ENCODE assay signal across 8 cellular contexts in the genomic region with DNA sequence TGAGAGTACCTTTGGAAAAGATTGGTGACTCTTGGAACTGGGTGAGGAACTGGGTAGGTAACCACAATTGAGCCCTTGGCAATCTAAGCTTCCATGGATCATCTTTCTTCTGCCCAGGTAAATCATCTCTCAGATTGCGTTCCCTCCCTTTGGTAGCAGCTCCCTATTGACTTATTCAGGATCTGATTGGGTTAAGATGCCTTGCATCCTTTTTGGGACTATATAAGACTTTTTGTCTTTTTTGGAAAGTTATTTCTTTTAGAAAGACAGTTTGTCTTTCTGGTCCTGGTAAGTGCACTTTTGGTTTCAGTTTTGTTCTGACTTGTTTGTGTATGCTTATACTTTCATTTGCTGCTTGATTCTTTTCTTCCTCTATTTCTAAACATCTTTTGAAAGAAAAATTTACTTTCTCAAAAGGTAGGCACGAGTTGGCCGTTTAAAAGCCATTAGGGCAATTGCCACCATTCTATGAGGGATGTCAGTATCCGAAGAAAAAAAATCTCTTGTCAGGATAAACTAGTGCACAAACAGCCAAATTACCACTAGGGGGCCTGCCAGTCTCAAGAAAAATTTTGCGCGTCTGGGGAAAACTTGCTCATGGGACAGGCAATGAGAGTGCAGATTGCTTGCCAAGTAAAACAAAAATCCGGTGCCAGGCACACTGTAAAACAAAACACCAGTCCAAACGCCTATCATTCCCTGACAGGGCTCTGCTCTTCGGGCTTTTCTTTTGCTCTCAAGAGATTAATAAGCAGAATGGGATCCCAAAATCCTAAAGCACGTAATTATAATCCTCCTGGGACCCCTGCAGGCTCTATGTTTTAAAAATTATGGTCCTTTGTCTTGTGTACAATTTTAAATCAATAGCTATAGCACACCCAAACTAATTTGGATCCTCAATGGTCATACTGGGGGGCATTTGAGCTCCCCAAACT. TPM values are rescaled to one million over a fixed set of nuclear protein-coding genes. Genes with fewer than 3 reads are reported as not detected.
DNase-seq lines count a peak whose midpoint lies in the region; ATAC-seq and TF ChIP-seq lines count a peak whose summit lies in the region.

No MANE protein-coding gene starts in this region.

- H3K27me3 ChIP-seq in adipocyte (replicated peaks; ENCODE audit: control insufficient read depth, insufficient read depth, low read length): no peaks in the 10 kb centered on the region
- H3K27me3 ChIP-seq in heart right ventricle: peaks cover 0 to 31% (median 6%) of the 10 kb centered on the region in 7 donors
- H3K27me3 ChIP-seq in rectal smooth muscle tissue (ENCODE audit: control insufficient read depth, insufficient read depth, low read length): no peaks in the 10 kb centered on the region
- H3K27me3 ChIP-seq in uterus: no peaks in the 10 kb centered on the region

- H3K4me1 ChIP-seq in adipocyte (ENCODE audit: control insufficient read depth, insufficient read depth, low read length): peaks cover 30% of the 10 kb centered on the region
- peaks cover 0 to 12% (median 8%) of the 10 kb centered on the region in 9 donors for H3K4me1 ChIP-seq in heart right ventricle
- H3K4me1 ChIP-seq in rectal smooth muscle tissue (ENCODE audit: control insufficient read depth, insufficient read depth, low read length): peaks cover 6% of the 10 kb centered on the region
- H3K4me1 ChIP-seq in uterus: no peaks in the 10 kb centered on the region

- intact Hi-C loops in heart right ventricle (cut with DNase I): loop anchor here in 9 of 10 donors (1.0 to 10.0 kb wide), 8 partner anchors 342 to 890 kb away; a partner anchor contains a TSS
- intact Hi-C loops in uterus (cut with DNase I; ENCODE audit: low total_unique reads): no loop called here

- peak overlapping the region in 2 of 10 donors; percentile 5 to 73 for H3K27ac ChIP-seq in heart right ventricle
- H3K27ac ChIP-seq in rectal smooth muscle tissue (ENCODE audit: low read depth, low read length): no peak overlapping the region
- H3K27ac ChIP-seq in uterus: no peak overlapping the region

- peak; percentile 64 for DNase-seq in GM04503 (ENCODE audit: low read depth)
- DNase-seq in NCI-H128 (lab: John Stamatoyannopoulos, UW; ENCODE audit: unreplicated experiment): peak; percentile 39
- peak; percentile 48 to 82 for DNase-seq in SW 1271 (lab: John Stamatoyannopoulos, UW)
- peak; percentile 98 for DNase-seq in adipocyte (ENCODE audit: low read depth)
- DNase-seq in heart right ventricle: peak; percentile 29 to 83
- peak; percentile 63 to 79 for DNase-seq in uterus

- 14 to 17% methylated on average over 10 of the region's 10 CpGs for WGBS in heart right ventricle, 2 donors

- H3K9ac ChIP-seq in adipocyte (ENCODE audit: low read length): peak overlapping the region; percentile 79
- no peak overlapping the region for H3K9ac ChIP-seq in rectal smooth muscle tissue (ENCODE audit: low read length)

- H3K9me3 ChIP-seq in adipocyte (ENCODE audit: control insufficient read depth, low read length) (no peaks in the 10 kb centered on the region), heart right ventricle (peaks cover 0 to 8% (median 0%) of the 10 kb centered on the region in 11 donors), uterus (no peaks in the 10 kb centered on the region)

- ATAC-seq in HG02571 (IDR thresholded peaks at IDR 0.05; ENCODE audit: unreplicated experiment) (peak; percentile 73), heart right ventricle (peak; percentile 51 to 93 (median 80))

- peak; percentile 73 to 87 (median 80) for TF ChIP-seq CTCF in heart right ventricle (IDR thresholded peaks at IDR 0.05)
- peak; percentile 69 to 79 (median 78) for TF ChIP-seq CTCF in uterus (IDR thresholded peaks at IDR 0.05)

- H3K4me3 ChIP-seq in adipocyte (ENCODE audit: low read length) (peak overlapping the region; percentile 83), heart right ventricle (peak overlapping the region in 9 of 10 donors; percentile 20 to 51 (median 41)), rectal smooth muscle tissue (ENCODE audit: low read length) (peak overlapping the region; percentile 59), uterus (peak overlapping the region; percentile 25 to 26)

- H3K36me3 ChIP-seq in adipocyte (ENCODE audit: control insufficient read depth, insufficient read depth, low read length, severe bottlenecking): no peaks in the 10 kb centered on the region
- no peaks in the 10 kb centered on the region for H3K36me3 ChIP-seq in heart right ventricle
- no peaks in the 10 kb centered on the region for H3K36me3 ChIP-seq in rectal smooth muscle tissue (ENCODE audit: control insufficient read depth, insufficient read depth, low read length)
- H3K36me3 ChIP-seq in uterus: no peaks in the 10 kb centered on the region

- TF ChIP-seq POLR2A in uterus (IDR thresholded peaks at IDR 0.05): no peak

RNA-seq across cellular contexts. Expression of a gene that starts 12.8 kb away (rescaled TPM):
- total RNA-seq in heart right ventricle: not detected
- polyA plus RNA-seq in heart right ventricle: not detected
- not detected for total RNA-seq in uterus

RNA-seq across cellular contexts. Expression of a gene that starts 45.7 kb away (rescaled TPM):
- total RNA-seq in heart right ventricle: under 1 TPM in 1 of 10 donors, not detected in 9; 0.30 TPM
- polyA plus RNA-seq in heart right ventricle: not detected
- total RNA-seq in uterus: not detected

RNA-seq across cellular contexts. Expression of a gene that starts 54.0 kb away (rescaled TPM):
- total RNA-seq in heart right ventricle: not detected
- not detected for polyA plus RNA-seq in heart right ventricle
- total RNA-seq in uterus: not detected

Comparison
In these comparisons a context has a peak if more than half of its experiments do, and no peak if none do; other contexts are left out.
1. DNase-seq: peak in every context shown above with its lines; median percentile 98 in adipocyte; 71 in uterus; 65 in SW 1271; 64 in GM04503; 56 in heart right ventricle; 39 in NCI-H128.
2. H3K4me3 ChIP-seq: peak in every context shown above with its lines; median percentile 83 in adipocyte; 59 in rectal smooth muscle tissue; 41 in heart right ventricle; 26 in uterus.